17 cellular contexts compared by ENCODE assay signal in the genomic region with DNA sequence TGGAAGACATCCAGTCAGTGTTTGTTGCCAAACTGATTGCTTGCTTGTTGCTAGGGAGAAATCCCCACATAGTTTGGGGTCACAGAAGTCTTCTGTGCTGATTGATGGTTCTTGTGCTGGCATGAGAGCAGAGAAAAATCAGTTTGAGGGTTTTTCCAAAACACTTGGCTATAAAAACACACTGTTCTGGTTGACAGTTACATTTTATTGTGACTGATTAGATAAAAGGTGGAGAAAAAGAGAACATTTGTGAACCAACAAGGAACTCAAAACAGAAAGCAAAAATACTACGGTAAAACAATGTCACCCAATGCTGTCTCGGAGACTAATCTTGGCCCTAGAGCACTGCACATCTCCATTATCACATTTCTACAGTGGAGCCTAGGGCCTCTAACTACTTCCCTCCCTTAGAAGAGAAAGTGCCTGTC. TPM values are rescaled to one million over a fixed set of nuclear protein-coding genes. Genes with fewer than 3 reads are reported as not detected.
DNase-seq lines count a peak whose midpoint lies in the region; ATAC-seq and TF ChIP-seq lines count a peak whose summit lies in the region.
"Had no signal": no experiment of that assay in that cellular context is flagged by ENCODE, and none has a peak within 500 bp of the region (broad histone marks: within the 10 kb centered on the region; RNA-seq: fewer than 3 reads in every experiment).

No MANE protein-coding gene starts in this region.

- peaks cover 6% of the 10 kb centered on the region for H3K4me1 Mint-ChIP-seq in activated T-cell treated with anti-CD3 and anti-CD28 coated beads, Interleukin-2, amount 50 U/mL, for 72 hours (ENCODE audit: low read depth)
- H3K4me1 Mint-ChIP-seq in activated T-cell treated with anti-CD3 and anti-CD28 coated beads, Interleukin-2, amount 50 U/mL, for 4 hours (ENCODE audit: low read depth), result peaks cover 7% of the 10 kb centered on the region
- H3K4me1 Mint-ChIP-seq in activated B cell treated with CpG ODN at 0.5 μM for 24 hours (peaks cover 32% of the 10 kb centered on the region), neural progenitor cell (no peaks in the 10 kb centered on the region)

- no peak overlapping the region for H2AFZ ChIP-seq in neural progenitor cell (replicated peaks)

- intact Hi-C loops in activated B cell treated with CpG ODN at 0.5 μM for 24 hours (cut with micrococcal nuclease) (no loop called here), left colon (cut with DNase I, micrococcal nuclease) (no loop called here), testis (cut with DNase I; ENCODE audit: low total_unique reads) (no loop called here), ascending aorta (cut with DNase I) (no loop called here)

- peaks cover 10% of the 10 kb centered on the region for H3K4me1 ChIP-seq in testis
- no peaks in the 10 kb centered on the region for H3K4me1 ChIP-seq in ascending aorta
- no peaks in the 10 kb centered on the region for H3K4me1 ChIP-seq in neural progenitor cell
- H3K4me1 ChIP-seq: Caco-2 had no signal

- no peaks in the 10 kb centered on the region for H3F3A ChIP-seq in neural progenitor cell (ENCODE audit: low read depth)

- H3K4me2 ChIP-seq in neural progenitor cell, result no peak overlapping the region

- H3K9me3 Mint-ChIP-seq in activated T-cell treated with anti-CD3 and anti-CD28 coated beads, Interleukin-2, amount 50 U/mL, for 72 hours, result no peaks in the 10 kb centered on the region
- H3K9me3 Mint-ChIP-seq in activated T-cell treated with anti-CD3 and anti-CD28 coated beads, Interleukin-2, amount 50 U/mL, for 4 hours, result no peaks in the 10 kb centered on the region
- H3K9me3 Mint-ChIP-seq in activated B cell treated with CpG ODN at 0.5 μM for 24 hours (no peaks in the 10 kb centered on the region), neural progenitor cell (no peaks in the 10 kb centered on the region)
- H3K9me3 Mint-ChIP-seq: brain had no signal

- peak overlapping the region in 1 of 2 donors; percentile 24 for H3K4me3 Mint-ChIP-seq in activated T-cell treated with anti-CD3 and anti-CD28 coated beads, Interleukin-2, amount 50 U/mL, for 72 hours
- no peak overlapping the region for H3K4me3 Mint-ChIP-seq in activated T-cell treated with anti-CD3 and anti-CD28 coated beads, Interleukin-2, amount 50 U/mL, for 4 hours
- H3K4me3 Mint-ChIP-seq in activated B cell treated with CpG ODN at 0.5 μM for 24 hours (peak overlapping the region; percentile 53), neural progenitor cell (no peak overlapping the region)
- H3K4me3 Mint-ChIP-seq: activated CD4-positive, alpha-beta T cell treated with anti-CD3 and anti-CD28 coated beads for 36 hours; brain had no signal

- H3K27ac Mint-ChIP-seq in activated T-cell treated with anti-CD3 and anti-CD28 coated beads, Interleukin-2, amount 50 U/mL, for 72 hours, result peak overlapping the region; percentile 36
- peak overlapping the region; percentile 71 for H3K27ac Mint-ChIP-seq in activated B cell treated with CpG ODN at 0.5 μM for 24 hours
- no peak overlapping the region for H3K27ac Mint-ChIP-seq in neural progenitor cell
- H3K27ac Mint-ChIP-seq: activated CD4-positive, alpha-beta T cell treated with anti-CD3 and anti-CD28 coated beads for 36 hours had no signal

- H3K36me3 Mint-ChIP-seq in activated T-cell treated with anti-CD3 and anti-CD28 coated beads, Interleukin-2, amount 50 U/mL, for 72 hours (ENCODE audit: insufficient read depth in 2 of 2), result no peaks in the 10 kb centered on the region
- H3K36me3 Mint-ChIP-seq in activated T-cell treated with anti-CD3 and anti-CD28 coated beads, Interleukin-2, amount 50 U/mL, for 4 hours (ENCODE audit: insufficient read depth), result peaks cover 7% of the 10 kb centered on the region
- peaks cover 7% of the 10 kb centered on the region for H3K36me3 Mint-ChIP-seq in activated B cell treated with CpG ODN at 0.5 μM for 24 hours (ENCODE audit: low read depth)
- peaks cover 6% of the 10 kb centered on the region for H3K36me3 Mint-ChIP-seq in neural progenitor cell

- no peak for DNase-seq in activated T-cell treated with anti-CD3 and anti-CD28 coated beads, Interleukin-2, amount 50 U/mL, for 72 hours
- DNase-seq in activated T-cell treated with anti-CD3 and anti-CD28 coated beads, Interleukin-2, amount 50 U/mL, for 4 hours, result no peak
- DNase-seq in activated B cell treated with CpG ODN at 0.5 μM for 24 hours, result no peak
- DNase-seq in left colon, result no peak
- peak; percentile 45 for DNase-seq in testis
- DNase-seq in islet precursor cell, result no peak
- DNase-seq in ascending aorta (ENCODE audit: low spot score in 2 of 2), result no peak
- no peak for DNase-seq in neural progenitor cell (ENCODE audit: low spot score)
- DNase-seq: ACHN; activated CD4-positive, alpha-beta T cell treated with anti-CD3 and anti-CD28 coated beads for 36 hours; activated T-cell treated with anti-CD3 and anti-CD28 coated beads, Interleukin-2, amount 50 U/mL, for 1 hour; Caco-2; dorsolateral prefrontal cortex; foreskin keratinocyte; GF-D8; NCI-H1417 treated with DMSO at 0.1 percent for 48 hours had no signal

- H3K9ac ChIP-seq in neural progenitor cell, result no peak overlapping the region

- H4K20me1 ChIP-seq in neural progenitor cell (ENCODE audit: low read depth), result no peaks in the 10 kb centered on the region

- H3K27me3 ChIP-seq in testis (no peaks in the 10 kb centered on the region), ascending aorta (no peaks in the 10 kb centered on the region), neural progenitor cell (no peaks in the 10 kb centered on the region)
- H3K27me3 ChIP-seq: dorsolateral prefrontal cortex, foreskin keratinocyte had no signal

- ATAC-seq in activated T-cell treated with anti-CD3 and anti-CD28 coated beads, Interleukin-2, amount 50 U/mL, for 72 hours (replicated peaks in 1 of 2), result no peak
- ATAC-seq in activated T-cell treated with anti-CD3 and anti-CD28 coated beads, Interleukin-2, amount 50 U/mL, for 4 hours, result no peak
- no peak for ATAC-seq in activated B cell treated with CpG ODN at 0.5 μM for 24 hours (ENCODE audit: low read depth)
- peak; percentile 56 for ATAC-seq in left colon
- ATAC-seq: activated CD4-positive, alpha-beta T cell treated with anti-CD3 and anti-CD28 coated beads for 36 hours; foreskin keratinocyte had no signal

- CTCF ChIA-PET in activated B cell treated with CpG ODN at 0.5 μM for 24 hours (lab: Charles Lee), result no interaction called here

- POLR2A ChIA-PET in activated B cell treated with CpG ODN at 0.5 μM for 24 hours (lab: Charles Lee), result no interaction called here

- H3K4me3 ChIP-seq in testis (no peak overlapping the region), ascending aorta (peak overlapping the region in 1 of 2 donors; percentile 9), neural progenitor cell (no peak overlapping the region)
- H3K4me3 ChIP-seq: dorsolateral prefrontal cortex had no signal

- H3K36me3 ChIP-seq in testis (ENCODE audit: low read depth, missing control alignments) (no peaks in the 10 kb centered on the region), ascending aorta (no peaks in the 10 kb centered on the region), neural progenitor cell (no peaks in the 10 kb centered on the region)

- 37 to 40% methylated on average over 2 of the region's 2 CpGs for WGBS in testis, 2 donors

- H3K9me3 ChIP-seq in testis, result no peaks in the 10 kb centered on the region
- no peaks in the 10 kb centered on the region for H3K9me3 ChIP-seq in ascending aorta
- no peaks in the 10 kb centered on the region for H3K9me3 ChIP-seq in neural progenitor cell (ENCODE audit: low read depth)
- H3K9me3 ChIP-seq: Caco-2 had no signal

- no peak for TF ChIP-seq CTCF in activated B cell treated with CpG ODN at 0.5 μM for 24 hours (IDR thresholded peaks at IDR 0.05)
- no peak for TF ChIP-seq CTCF in testis (IDR thresholded peaks at IDR 0.05)
- TF ChIP-seq CTCF in ascending aorta (IDR thresholded peaks at IDR 0.05), result no peak
- TF ChIP-seq CTCF in neural progenitor cell (IDR thresholded peaks at IDR 0.05), result no peak

- no peak for TF ChIP-seq POLR2A in testis (IDR thresholded peaks at IDR 0.05)

- H3K27ac ChIP-seq in testis (peak overlapping the region; percentile 57 to 83), ascending aorta (no peak overlapping the region), neural progenitor cell (no peak overlapping the region)
- H3K27ac ChIP-seq: dorsolateral prefrontal cortex, foreskin keratinocyte had no signal

- H3K27me3 Mint-ChIP-seq in activated T-cell treated with anti-CD3 and anti-CD28 coated beads, Interleukin-2, amount 50 U/mL, for 72 hours (ENCODE audit: low read depth), result no peaks in the 10 kb centered on the region
- H3K27me3 Mint-ChIP-seq in activated T-cell treated with anti-CD3 and anti-CD28 coated beads, Interleukin-2, amount 50 U/mL, for 4 hours (ENCODE audit: low read depth), result no peaks in the 10 kb centered on the region
- H3K27me3 Mint-ChIP-seq in activated B cell treated with CpG ODN at 0.5 μM for 24 hours (no peaks in the 10 kb centered on the region), neural progenitor cell (ENCODE audit: insufficient read depth, low read depth) (no peaks in the 10 kb centered on the region)
- H3K27me3 Mint-ChIP-seq: activated CD4-positive, alpha-beta T cell treated with anti-CD3 and anti-CD28 coated beads for 36 hours; brain had no signal

- no peaks in the 10 kb centered on the region for H3K79me2 ChIP-seq in neural progenitor cell (ENCODE audit: low read depth)

RNA-seq across cellular contexts. Expression of a gene that starts 14.4 kb away (rescaled TPM):
- total RNA-seq in activated T-cell treated with anti-CD3 and anti-CD28 coated beads, Interleukin-2, amount 50 U/mL, for 72 hours, result 100 to 1,000 TPM; 807 to 864 TPM
- total RNA-seq in activated T-cell treated with anti-CD3 and anti-CD28 coated beads, Interleukin-2, amount 50 U/mL, for 4 hours, result 1,000 to 10,000 TPM; 1,584 to 1,612 (median 1,605) TPM
- total RNA-seq in activated B cell treated with CpG ODN at 0.5 μM for 24 hours (675 and 769 TPM in 2 replicates), left colon (100 to 1,000 TPM; 726 to 854 TPM), testis (100 to 1,000 TPM; 451 to 519 TPM), ascending aorta (311 TPM), neural progenitor cell (ENCODE audit: low replicate concordance) (790 and 1,052 TPM in 2 replicates)
- polyA plus RNA-seq in testis (ENCODE audit: insufficient read depth, low read depth, low replicate concordance), result 501 TPM

RNA-seq across cellular contexts. Expression of a gene that starts 34.7 kb away (rescaled TPM):
- total RNA-seq in activated T-cell treated with anti-CD3 and anti-CD28 coated beads, Interleukin-2, amount 50 U/mL, for 72 hours, result 10 to 100 TPM; 46.1 to 46.4 TPM
- 10 to 100 TPM; 39.2 to 42.0 (median 39.9) TPM for total RNA-seq in activated T-cell treated with anti-CD3 and anti-CD28 coated beads, Interleukin-2, amount 50 U/mL, for 4 hours
- 111 and 116 TPM in 2 replicates for total RNA-seq in activated B cell treated with CpG ODN at 0.5 μM for 24 hours
- 10 to 100 TPM; 36.9 to 37.5 TPM for total RNA-seq in left colon
- total RNA-seq in testis, result 10 to 100 TPM; 30.4 to 37.3 TPM
- 27.0 TPM for polyA plus RNA-seq in testis (ENCODE audit: insufficient read depth, low read depth, low replicate concordance)
- total RNA-seq in ascending aorta, result 7.8 TPM
- 70.9 and 87.9 TPM in 2 replicates for total RNA-seq in neural progenitor cell (ENCODE audit: low replicate concordance)

Comparison
In these comparisons a context has a peak if more than half of its experiments do, and no peak if none do; other contexts are left out.
1. H3K27ac ChIP-seq: peak in testis (2 of 2); none in ascending aorta (0 of 2) and neural progenitor cell (single experiment).